ENCODE assay signal across 8 cellular contexts in the genomic region with DNA sequence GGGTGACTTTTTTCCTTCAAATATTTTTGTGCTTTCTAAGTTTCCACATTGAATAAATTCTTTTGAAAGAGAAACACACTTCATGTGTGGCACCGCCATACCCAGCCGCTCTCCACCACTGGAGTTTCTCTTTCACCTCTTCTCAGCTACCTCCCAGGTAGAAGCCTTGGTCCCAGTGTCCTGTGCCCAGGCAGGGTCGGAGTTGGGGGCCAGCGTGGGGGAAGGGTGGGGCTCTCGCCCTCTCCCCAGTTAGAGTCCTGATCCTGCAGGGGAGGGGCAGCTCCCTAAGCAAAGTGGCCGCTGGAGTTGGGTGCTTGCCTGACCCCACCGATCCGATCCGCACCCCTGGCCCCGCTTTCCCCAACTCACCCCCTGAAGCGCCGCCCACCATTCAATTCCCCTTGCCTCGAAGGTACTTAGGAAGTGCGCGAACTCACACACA. TPM values are rescaled to one million over a fixed set of nuclear protein-coding genes. Genes with fewer than 3 reads are reported as not detected.
DNase-seq lines count a peak whose midpoint lies in the region; ATAC-seq and TF ChIP-seq lines count a peak whose summit lies in the region.

No MANE protein-coding gene starts in this region.

- peaks cover 0 to 43% of the 10 kb centered on the region in 2 experiments for H3K27me3 ChIP-seq in mesenchymal stem cell (ENCODE audit: control insufficient read depth in 1 of 2, insufficient read depth in 1 of 2, low read length in 2 of 2)

- H3K27ac ChIP-seq in mesenchymal stem cell (ENCODE audit: low read length, poor library complexity, severe bottlenecking) = peak overlapping the region; percentile 38
- H3K27ac ChIP-seq in urinary bladder (ENCODE audit: low read depth) = no peak overlapping the region

- H3K4ac ChIP-seq in mesenchymal stem cell (ENCODE audit: low read depth in 1 of 2, low read length in 2 of 2) = no peak overlapping the region

- H4K91ac ChIP-seq in mesenchymal stem cell (ENCODE audit: low read length) = no peak overlapping the region

- no peak overlapping the region for H3K18ac ChIP-seq in mesenchymal stem cell (ENCODE audit: low read depth in 1 of 2, low read length in 2 of 2)

- peaks cover 7% of the 10 kb centered on the region for H3K79me1 ChIP-seq in mesenchymal stem cell (replicated peaks; ENCODE audit: low read length, poor library complexity, severe bottlenecking)

- peak overlapping the region; percentile 60 for H3K9ac ChIP-seq in mesenchymal stem cell (ENCODE audit: low read length)

- H3K4me1 ChIP-seq in mesenchymal stem cell (ENCODE audit: control insufficient read depth, insufficient read depth, low read depth, low read length) = peaks cover 51% of the 10 kb centered on the region
- no peaks in the 10 kb centered on the region for H3K4me1 ChIP-seq in urinary bladder (ENCODE audit: insufficient read depth)

- H3K14ac ChIP-seq in mesenchymal stem cell (ENCODE audit: low read length in 2 of 2) = no peak overlapping the region

- ATAC-seq in Right ventricle myocardium superior (ENCODE audit: poor library complexity) (peak; percentile 2), Right ventricle myocardium inferior (no peak), HG03469 (IDR thresholded peaks at IDR 0.05; ENCODE audit: unreplicated experiment) (no peak), HG03196 (IDR thresholded peaks at IDR 0.05; ENCODE audit: unreplicated experiment) (no peak)

- H4K8ac ChIP-seq in mesenchymal stem cell (ENCODE audit: low read length) = no peak overlapping the region

- DNase-seq in Right ventricle myocardium superior (no peak), Right ventricle myocardium inferior (ENCODE audit: missing footprints) (no peak), mesenchymal stem cell (no peak), DMS153 treated with DMSO at 0.1 percent for 48 hours (lab: John Stamatoyannopoulos, UW; ENCODE audit: unreplicated experiment) (no peak)

- H3K36me3 ChIP-seq in mesenchymal stem cell (ENCODE audit: control insufficient read depth in 1 of 2, insufficient read depth in 2 of 2, low read depth in 1 of 2, low read length in 2 of 2) (peaks cover 0 to 7% of the 10 kb centered on the region in 2 experiments), urinary bladder (ENCODE audit: insufficient read depth) (no peaks in the 10 kb centered on the region)

- H2BK120ac ChIP-seq in mesenchymal stem cell (ENCODE audit: low read depth, low read length) = no peak overlapping the region

- no peaks in the 10 kb centered on the region for H3K9me3 ChIP-seq in mesenchymal stem cell (ENCODE audit: control insufficient read depth, low read length)

- H3K4me3 ChIP-seq in mesenchymal stem cell (ENCODE audit: insufficient read depth in 1 of 2, low read depth in 1 of 2, low read length in 2 of 2) = peak overlapping the region; percentile 75 to 85
- peak overlapping the region; percentile 71 for H3K4me3 ChIP-seq in urinary bladder (ENCODE audit: low read depth, low read length)

- intact Hi-C loops in Right ventricle myocardium superior (cut with DNase I) = no loop called here
- intact Hi-C loops in Right ventricle myocardium inferior (cut with DNase I) = no loop called here

- no peak overlapping the region for H2BK15ac ChIP-seq in mesenchymal stem cell (ENCODE audit: low read depth, poor library complexity, severe bottlenecking)

- H2BK12ac ChIP-seq in mesenchymal stem cell (ENCODE audit: low read length in 2 of 2) = no peak overlapping the region

- no peak overlapping the region for H2AFZ ChIP-seq in mesenchymal stem cell (ENCODE audit: low read depth, low read length)

- peaks cover 69% of the 10 kb centered on the region for H3K4me1 Mint-ChIP-seq in brain

- H3K27me3 Mint-ChIP-seq in brain = peaks cover 33% of the 10 kb centered on the region

- peak overlapping the region in 4 of 5 experiments; percentile 12 to 43 (median 37) for H3K27ac Mint-ChIP-seq in brain

- 14% methylated on average over 14 of the region's 15 CpGs for WGBS in mesenchymal stem cell
- WGBS in urinary bladder = 20% methylated on average over 15 of the region's 15 CpGs

- peak overlapping the region; percentile 93 for H3K4me2 ChIP-seq in mesenchymal stem cell (ENCODE audit: low read length, poor library complexity, severe bottlenecking)

- no peak overlapping the region for H3K23ac ChIP-seq in mesenchymal stem cell (ENCODE audit: low read length in 2 of 2)

- H2BK5ac ChIP-seq in mesenchymal stem cell (ENCODE audit: low read depth, low read length, poor library complexity, severe bottlenecking) = no peak overlapping the region

- no peak for TF ChIP-seq CTCF in brain (conservative IDR thresholded peaks at IDR 0.05)

- H3K36me3 Mint-ChIP-seq in brain = no peaks in the 10 kb centered on the region

- no peaks in the 10 kb centered on the region for H3K9me3 Mint-ChIP-seq in brain

- peak overlapping the region; percentile 78 to 87 (median 84) for H3K4me3 Mint-ChIP-seq in brain

- no peak overlapping the region for H2AK5ac ChIP-seq in mesenchymal stem cell (ENCODE audit: low read length, severe bottlenecking)

RNA-seq across cellular contexts. Expression of a gene that starts 0.8 kb away (rescaled TPM):
- total RNA-seq in Right ventricle myocardium superior (9.0 TPM), Right ventricle myocardium inferior (7.6 TPM), urinary bladder (11.1 TPM)
- polyA plus RNA-seq in brain (ENCODE audit: insufficient read depth, low read depth, low replicate concordance) (10.7 TPM), urinary bladder (4.3 TPM)
- 1.9 TPM for polyA plus RNA-seq in mesenchymal stem cell (2013, experiment 1 of 2)
- polyA plus RNA-seq in mesenchymal stem cell (2013, experiment 2 of 2) = 1.6 TPM
